ENCODE assay signal across 8 cellular contexts in genomic region chr3:160003520-160004128, GRCh38. TPM values are rescaled to one million over a fixed set of nuclear protein-coding genes. Genes with fewer than 3 reads are reported as not detected.
DNase-seq lines count a peak whose midpoint lies in the region; ATAC-seq and TF ChIP-seq lines count a peak whose summit lies in the region.

No MANE protein-coding gene starts in this region.

- in situ Hi-C loops in GM13977 (cut with MboI; ENCODE audit: low pct_unique_long_range_greater_than_20kb, low sequenced_read_pairs, unreplicated experiment), result loop anchor here (5.0 kb wide), 1 partner anchor 121 kb away; no protein-coding TSS in a partner anchor

- TF ChIP-seq CTCF in AG10803 (conservative IDR thresholded peaks at IDR 0.05; ENCODE audit: low read length) (peak; percentile 72), GM13977 (IDR thresholded peaks at IDR 0.05; ENCODE audit: extremely low read depth, insufficient read depth, missing control alignments) (peak; percentile 90), mucosa of descending colon (IDR thresholded peaks at IDR 0.05) (peak; percentile 56)

- DNase-seq in AG10803 (ENCODE audit: low read depth), result peak; percentile 54
- peak; percentile 48 for DNase-seq in GM13977 (ENCODE audit: low spot score)
- peak; percentile 78 for DNase-seq in MG63
- DNase-seq in SW480 (ENCODE audit: low spot score), result peak; percentile 57
- DNase-seq in ecto neural progenitor cell (ENCODE audit: low spot score), result peak; percentile 73
- DNase-seq in mucosa of descending colon, result peak in 2 of 3 donors; percentile 79 to 81
- DNase-seq in effector CD8-positive, alpha-beta T cell (lab: John Stamatoyannopoulos, UW), result no peak

- H3K4me1 ChIP-seq in mucosa of descending colon (ENCODE audit: low read depth), result no peaks in the 10 kb centered on the region

- no peaks in the 10 kb centered on the region for H3K9me3 ChIP-seq in MG63
- H3K9me3 ChIP-seq in mucosa of descending colon, result no peaks in the 10 kb centered on the region

- intact Hi-C loops in mucosa of descending colon (cut with DNase I, micrococcal nuclease), result loop anchor here (5.0 to 10.0 kb wide), 2 partner anchors 116 to 179 kb away; no protein-coding TSS in a partner anchor

- ATAC-seq in HG02588 (IDR thresholded peaks at IDR 0.05; ENCODE audit: unreplicated experiment), result peak; percentile 83
- peak; percentile 87 for ATAC-seq in mucosa of descending colon

- no peaks in the 10 kb centered on the region for H3K27me3 ChIP-seq in MG63

- H3K36me3 ChIP-seq in MG63 (no peaks in the 10 kb centered on the region), mucosa of descending colon (ENCODE audit: low read depth) (no peaks in the 10 kb centered on the region)

- no peak overlapping the region for H3K4me3 ChIP-seq in AG10803 (ENCODE audit: low read length)
- no peak overlapping the region for H3K4me3 ChIP-seq in MG63
- no peak overlapping the region for H3K4me3 ChIP-seq in mucosa of descending colon

RNA-seq across cellular contexts. Expression of gene IL12A, which starts 15.0 kb away (rescaled TPM):
- 3.2 and 16.2 TPM in 2 replicates for total RNA-seq in MG63 (2014; rRNA removed; shearing (Covaris generic); ENCODE audit: low replicate concordance)
- 1 to 10 TPM in 1 of 3 donors, under 1 TPM in 2; 0.23 to 2.3 (median 0.27) TPM for total RNA-seq in mucosa of descending colon
